9 cellular contexts compared by ENCODE assay signal in the genomic region with DNA sequence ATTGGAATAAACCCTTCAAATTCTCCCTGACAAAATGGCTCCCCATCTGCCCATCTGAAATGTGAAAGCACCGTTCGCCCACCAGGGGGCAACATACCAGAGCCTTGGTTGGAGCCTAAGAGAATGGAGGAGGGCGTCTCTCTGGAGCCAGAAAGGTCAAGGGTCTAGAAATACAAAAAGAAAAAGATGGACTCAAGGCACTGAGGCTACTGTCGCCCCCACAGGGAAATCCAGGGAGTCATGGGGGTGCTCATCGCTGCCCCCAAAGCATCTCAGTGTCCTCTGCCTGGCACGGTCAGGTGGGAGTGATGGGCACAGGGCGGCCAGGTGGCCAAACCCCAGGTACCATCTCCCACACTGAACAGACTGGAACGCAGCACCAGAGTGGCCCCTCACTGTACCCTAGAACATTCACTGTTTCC.
A peak's percentile ranks its signal among the peaks of the same experiment; 100 is the strongest.
DNase-seq lines count a peak whose midpoint lies in the region; ATAC-seq and TF ChIP-seq lines count a peak whose summit lies in the region.
"Had no signal": no experiment of that assay in that cellular context is flagged by ENCODE, and none has a peak within 500 bp of the region (broad histone marks: within the 10 kb centered on the region; RNA-seq: fewer than 3 reads in every experiment).

No MANE protein-coding gene starts in this region.

- peaks cover 92% of the 10 kb centered on the region for H3K36me3 ChIP-seq in DND-41 (ENCODE audit: insufficient read depth, low read length)

- H3K36me3 Mint-ChIP-seq in activated CD4-positive, alpha-beta T cell treated with anti-CD3 and anti-CD28 coated beads for 36 hours (ENCODE audit: low read depth): peaks cover 49% of the 10 kb centered on the region
- peaks cover 50% of the 10 kb centered on the region for H3K36me3 Mint-ChIP-seq in progenitor cell of endocrine pancreas (ENCODE audit: insufficient read depth)

- no peaks in the 10 kb centered on the region for H3K79me2 ChIP-seq in DND-41 (ENCODE audit: insufficient read depth, low read length)

- no peak overlapping the region for H3K4me2 ChIP-seq in DND-41 (ENCODE audit: insufficient read depth, low read length)

- H3K4me1 ChIP-seq in DND-41 (ENCODE audit: insufficient read depth, low read length): no peaks in the 10 kb centered on the region

- intact Hi-C loops in activated CD4-positive, alpha-beta T cell treated with anti-CD3 and anti-CD28 coated beads for 36 hours (cut with DNase I, micrococcal nuclease): loop anchor here in 1 of 2 experiments (1.0 kb wide), 1 partner anchor 164 kb away; no protein-coding TSS in a partner anchor

- TF ChIP-seq CTCF in DND-41 (IDR thresholded peaks at IDR 0.05; ENCODE audit: borderline replicate concordance, extremely low read depth, low read length, poor library complexity, severe bottlenecking) (peak; percentile 79), progenitor cell of endocrine pancreas (IDR thresholded peaks at IDR 0.05; ENCODE audit: unreplicated experiment) (peak; percentile 68)

- H3K27ac ChIP-seq in DND-41 (ENCODE audit: low read length): no peak overlapping the region

- peak overlapping the region; percentile 37 for H3K27ac Mint-ChIP-seq in activated CD4-positive, alpha-beta T cell treated with anti-CD3 and anti-CD28 coated beads for 36 hours
- no peak overlapping the region for H3K27ac Mint-ChIP-seq in progenitor cell of endocrine pancreas
- H3K27ac Mint-ChIP-seq: stimulated activated naive B cell treated with anti-CD40 and anti-IgM and Interleukin-4, amounts not matched to agents 10 μg/mL and 1 μg/mL and 100 μg/mL, for 72 hours had no signal

- CTCF ChIA-PET in activated CD4-positive, alpha-beta T cell treated with anti-CD3 and anti-CD28 coated beads for 36 hours (lab: Charles Lee): interaction anchor here (0.6 to 2.3 kb wide), 5 partner anchors 12 to 317 kb away, joined by 3 to 15 read pairs (median 3); no protein-coding TSS in a partner anchor

- no peak overlapping the region for H3K9ac ChIP-seq in DND-41 (ENCODE audit: low read depth, low read length)

- H3K9me3 ChIP-seq in DND-41 (ENCODE audit: insufficient read depth, low read length, severe bottlenecking): no peaks in the 10 kb centered on the region

- no peak overlapping the region for H3K4me3 ChIP-seq in DND-41 (ENCODE audit: low read depth in 1 of 2, low read length in 2 of 2)
- no peak overlapping the region for H3K4me3 ChIP-seq in Jurkat, Clone E6-1 (ENCODE audit: low read length)

- H3K27me3 ChIP-seq in DND-41 (ENCODE audit: insufficient read depth, low read length, poor library complexity): no peaks in the 10 kb centered on the region

- 0 out of 2 replicates have a peak, but pooled peaks cover 6% of the 10 kb centered on the region for H4K20me1 ChIP-seq in DND-41 (ENCODE audit: insufficient read depth, low read length)

- peak; percentile 61; the same call in 2 of the 3 replicates for ATAC-seq in DND-41 (ENCODE audit: insufficient read depth, low read depth)
- peak; percentile 47 for ATAC-seq in activated CD4-positive, alpha-beta T cell treated with anti-CD3 and anti-CD28 coated beads for 36 hours

- no peak overlapping the region for H2AFZ ChIP-seq in DND-41 (ENCODE audit: low read depth, low read length)

- no peaks in the 10 kb centered on the region for H3K9me3 Mint-ChIP-seq in activated CD4-positive, alpha-beta T cell treated with anti-CD3 and anti-CD28 coated beads for 36 hours (ENCODE audit: low read depth)
- no peaks in the 10 kb centered on the region for H3K9me3 Mint-ChIP-seq in progenitor cell of endocrine pancreas (ENCODE audit: low read depth)
- H3K9me3 Mint-ChIP-seq: stimulated activated naive B cell treated with anti-CD40 and anti-IgM and Interleukin-4, amounts not matched to agents 10 μg/mL and 1 μg/mL and 100 μg/mL, for 72 hours had no signal

- POLR2A ChIA-PET in activated CD4-positive, alpha-beta T cell treated with anti-CD3 and anti-CD28 coated beads for 36 hours (lab: Charles Lee): no interaction called here

- H3K27me3 Mint-ChIP-seq in activated CD4-positive, alpha-beta T cell treated with anti-CD3 and anti-CD28 coated beads for 36 hours: no peaks in the 10 kb centered on the region
- H3K27me3 Mint-ChIP-seq in progenitor cell of endocrine pancreas: no peaks in the 10 kb centered on the region
- H3K27me3 Mint-ChIP-seq: stimulated activated naive B cell treated with anti-CD40 and anti-IgM and Interleukin-4, amounts not matched to agents 10 μg/mL and 1 μg/mL and 100 μg/mL, for 72 hours had no signal

- DNase-seq in DND-41: peak; percentile 52
- peak; percentile 32 for DNase-seq in Jurkat, Clone E6-1 (ENCODE audit: low read depth, low spot score)
- DNase-seq in activated CD4-positive, alpha-beta T cell treated with anti-CD3 and anti-CD28 coated beads for 36 hours: peak; percentile 75
- peak; percentile 22 for DNase-seq in effector CD8-positive, alpha-beta T cell (lab: John Stamatoyannopoulos, UW)
- no peak for DNase-seq in progenitor cell of endocrine pancreas (ENCODE audit: low spot score, unreplicated experiment)
- no peak for DNase-seq in ureter (ENCODE audit: low spot score)
- DNase-seq in SHP77 treated with DMSO at 0.1 percent for 48 hours (lab: John Stamatoyannopoulos, UW): no peak
- no peak for DNase-seq in NOMO-1 treated with DMSO at 0.1 percent for 48 hours (lab: John Stamatoyannopoulos, UW; ENCODE audit: unreplicated experiment)
- DNase-seq: stimulated activated naive B cell treated with anti-CD40 and anti-IgM and Interleukin-4, amounts not matched to agents 10 μg/mL and 1 μg/mL and 100 μg/mL, for 72 hours had no signal

- H3K4me1 Mint-ChIP-seq in activated CD4-positive, alpha-beta T cell treated with anti-CD3 and anti-CD28 coated beads for 36 hours: no peaks in the 10 kb centered on the region
- no peaks in the 10 kb centered on the region for H3K4me1 Mint-ChIP-seq in progenitor cell of endocrine pancreas (ENCODE audit: low read depth)

- H3K4me3 Mint-ChIP-seq in activated CD4-positive, alpha-beta T cell treated with anti-CD3 and anti-CD28 coated beads for 36 hours: no peak overlapping the region
- H3K4me3 Mint-ChIP-seq in progenitor cell of endocrine pancreas (ENCODE audit: low read depth): no peak overlapping the region
- H3K4me3 Mint-ChIP-seq: stimulated activated naive B cell treated with anti-CD40 and anti-IgM and Interleukin-4, amounts not matched to agents 10 μg/mL and 1 μg/mL and 100 μg/mL, for 72 hours had no signal

Comparison
In these comparisons a context has a peak if more than half of its experiments do, and no peak if none do; other contexts are left out.
1. DNase-seq: peak in DND-41 (single experiment), Jurkat, Clone E6-1 (single experiment), activated CD4-positive, alpha-beta T cell treated with anti-CD3 and anti-CD28 coated beads for 36 hours (single experiment) and effector CD8-positive, alpha-beta T cell (single experiment); none in progenitor cell of endocrine pancreas (single experiment), ureter (single experiment), SHP77 treated with DMSO at 0.1 percent for 48 hours (single experiment) and NOMO-1 treated with DMSO at 0.1 percent for 48 hours (single experiment).